In genomic region chr9:28915256-28915930, GRCh38 we compare ENCODE assay signal across 26 cellular contexts.
DNase-seq lines count a peak whose midpoint lies in the region; ATAC-seq and TF ChIP-seq lines count a peak whose summit lies in the region.
"Had no signal": no experiment of that assay in that cellular context is flagged by ENCODE, and none has a peak within 500 bp of the region (broad histone marks: within the 10 kb centered on the region; RNA-seq: fewer than 3 reads in every experiment).

No MANE protein-coding gene starts in this region.

- H3K79me2 ChIP-seq in PC-9 (ENCODE audit: low read depth) (no peaks in the 10 kb centered on the region), trophoblast cell (ENCODE audit: control insufficient read depth, insufficient read depth, low read length, poor library complexity) (no peaks in the 10 kb centered on the region)

- H3K4me2 ChIP-seq in PC-9 (peak overlapping the region; percentile 10; the same call in 1 of the 2 replicates), trophoblast cell (ENCODE audit: low read length) (no peak overlapping the region)

- no peak overlapping the region for H3K4ac ChIP-seq in trophoblast cell (ENCODE audit: low read depth, low read length)

- no peaks in the 10 kb centered on the region for H3F3A ChIP-seq in PC-9 (ENCODE audit: insufficient read depth, low read depth)

- no peak overlapping the region for H3K23ac ChIP-seq in trophoblast cell (ENCODE audit: low read length)

- POLR2A ChIA-PET in PC-9 (lab: Charles Lee; ENCODE audit: unreplicated experiment): no interaction called here

- no peak overlapping the region for H3K27ac Mint-ChIP-seq in activated T-helper 2 cell treated with anti-CD3 and anti-CD28 coated beads, Interferon-gamma antibody, Interleukin-2, Interleukin-4, amounts not matched to agents 10 μg/mL and 5 μg/mL and 100 μg/mL, durations not matched to agents 14 hours and 24 hours and 36 hours
- H3K27ac Mint-ChIP-seq: activated CD4-positive, alpha-beta T cell treated with anti-CD3 and anti-CD28 coated beads for 36 hours; activated naive CD8-positive, alpha-beta T cell treated with anti-CD3 and anti-CD28 coated beads for 36 hours; activated T-cell treated with anti-CD3 and anti-CD28 coated beads, Interleukin-2, amount 50 U/mL, for 72 hours; CD4-positive, alpha-beta memory T cell; mesothelial cell of epicardium; nephron progenitor cell; stimulated activated naive B cell treated with anti-CD40 and anti-IgM and Interleukin-4, amounts not matched to agents 10 μg/mL and 1 μg/mL and 100 μg/mL, for 72 hours had no signal

- no peak overlapping the region for H2AK5ac ChIP-seq in trophoblast cell (ENCODE audit: low read length)

- H3K27me3 ChIP-seq in PC-9 (ENCODE audit: insufficient read depth, low read depth): no peaks in the 10 kb centered on the region
- no peaks in the 10 kb centered on the region for H3K27me3 ChIP-seq in foreskin keratinocyte
- no peaks in the 10 kb centered on the region for H3K27me3 ChIP-seq in trophoblast cell (ENCODE audit: insufficient read depth, low read length)
- H3K27me3 ChIP-seq: thyroid gland had no signal

- H3K9me3 Mint-ChIP-seq in activated T-helper 2 cell treated with anti-CD3 and anti-CD28 coated beads, Interferon-gamma antibody, Interleukin-2, Interleukin-4, amounts not matched to agents 10 μg/mL and 5 μg/mL and 100 μg/mL, durations not matched to agents 14 hours and 24 hours and 36 hours: peaks cover 21% of the 10 kb centered on the region
- H3K9me3 Mint-ChIP-seq: activated naive CD8-positive, alpha-beta T cell treated with anti-CD3 and anti-CD28 coated beads for 36 hours; nephron progenitor cell had no signal

- H3K4me3 ChIP-seq in PC-9 (no peak overlapping the region), trophoblast cell (ENCODE audit: low read depth, low read length) (no peak overlapping the region)
- H3K4me3 ChIP-seq: thyroid gland had no signal

- H3K18ac ChIP-seq in trophoblast cell (ENCODE audit: low read length): no peak overlapping the region

- H3K4me1 ChIP-seq in PC-9 (replicated peaks; ENCODE audit: insufficient read depth): peaks cover 9% of the 10 kb centered on the region
- peaks cover 7% of the 10 kb centered on the region for H3K4me1 ChIP-seq in foreskin keratinocyte
- peaks cover 0 to 1% of the 10 kb centered on the region in 2 experiments for H3K4me1 ChIP-seq in trophoblast cell (ENCODE audit: control insufficient read depth in 1 of 2, insufficient read depth in 2 of 2, low read length in 2 of 2)
- H3K4me1 ChIP-seq: thyroid gland had no signal

- no peaks in the 10 kb centered on the region for H4K20me1 ChIP-seq in PC-9 (ENCODE audit: insufficient read depth)

- no peak overlapping the region for H2BK5ac ChIP-seq in trophoblast cell (ENCODE audit: low read depth, low read length, poor library complexity)

- H3K9ac ChIP-seq in trophoblast cell (ENCODE audit: low read length): no peak overlapping the region

- H3K9me3 ChIP-seq in PC-9 (ENCODE audit: insufficient read depth, low read depth) (no peaks in the 10 kb centered on the region), trophoblast cell (ENCODE audit: insufficient read depth, low read depth, low read length) (no peaks in the 10 kb centered on the region)
- H3K9me3 ChIP-seq: thyroid gland had no signal

- no peaks in the 10 kb centered on the region for H3K9me2 ChIP-seq in PC-9 (ENCODE audit: insufficient read depth)

- DNase-seq in PC-9: peak; percentile 10 to 81
- peak; percentile 59 to 78 for DNase-seq in foreskin keratinocyte
- DNase-seq in trophoblast cell: peak; percentile 68 to 86
- DNase-seq in SHP77 treated with DMSO at 0.1 percent for 48 hours (lab: John Stamatoyannopoulos, UW): no peak
- no peak for DNase-seq in ecto neural progenitor cell (ENCODE audit: low spot score)
- no peak for DNase-seq in mesenteric fat pad (ENCODE audit: low spot score)
- no peak for DNase-seq in activated T-helper 2 cell treated with anti-CD3 and anti-CD28 coated beads, Interferon-gamma antibody, Interleukin-2, Interleukin-4, amounts not matched to agents 10 μg/mL and 5 μg/mL and 100 μg/mL, durations not matched to agents 14 hours and 24 hours and 36 hours (ENCODE audit: low spot score)
- DNase-seq: activated CD4-positive, alpha-beta T cell treated with anti-CD3 and anti-CD28 coated beads for 36 hours; activated naive CD8-positive, alpha-beta T cell treated with anti-CD3 and anti-CD28 coated beads for 36 hours; activated T-cell treated with anti-CD3 and anti-CD28 coated beads, Interleukin-2, amount 50 U/mL, for 72 hours; CD4-positive, alpha-beta memory T cell; DND-41; hypothalamus; Karpas-422; kidney; NCI-H1092 treated with DMSO at 0.1 percent for 48 hours; NCI-H2081; NCI-H446; nephron progenitor cell; NK-92 treated with Interleukin-12 subunit alpha and Interleukin-12 subunit beta, amount 100 ng/mL, for 24 hours; RPMI8226; stimulated activated CD4-positive, alpha-beta T cell treated with anti-CD3 and anti-CD28 coated beads, Interleukin-1b, Interleukin-23, amount 100 ng/mL, for 48 hours; stimulated activated naive B cell treated with anti-CD40 and anti-IgM and Interleukin-4, amounts not matched to agents 10 μg/mL and 1 μg/mL and 100 μg/mL, for 72 hours; thyroid gland had no signal

- H3K27ac ChIP-seq in PC-9 (peak overlapping the region; percentile 68), foreskin keratinocyte (peak overlapping the region; percentile 35), trophoblast cell (ENCODE audit: low read depth, low read length) (no peak overlapping the region)
- H3K27ac ChIP-seq: thyroid gland had no signal

- intact Hi-C loops in PC-9 (cut with micrococcal nuclease; ENCODE audit: unreplicated experiment): no loop called here
- intact Hi-C loops in activated T-helper 2 cell treated with anti-CD3 and anti-CD28 coated beads, Interferon-gamma antibody, Interleukin-2, Interleukin-4, amounts not matched to agents 10 μg/mL and 5 μg/mL and 100 μg/mL, durations not matched to agents 14 hours and 24 hours and 36 hours (cut with micrococcal nuclease): no loop called here

- no peaks in the 10 kb centered on the region for H3K36me3 ChIP-seq in PC-9 (ENCODE audit: low read depth)
- no peaks in the 10 kb centered on the region for H3K36me3 ChIP-seq in trophoblast cell (ENCODE audit: control insufficient read depth in 1 of 2, insufficient read depth in 2 of 2, low read length in 2 of 2)
- H3K36me3 ChIP-seq: thyroid gland had no signal

- no CpG with 5 or more reads among the region's 2 CpGs for WGBS in trophoblast cell (ENCODE audit: extremely low coverage, insufficient coverage, insufficient read length)

- CTCF ChIA-PET in PC-9 (lab: Charles Lee): no interaction called here

- no peaks in the 10 kb centered on the region for H3K4me1 Mint-ChIP-seq in activated T-helper 2 cell treated with anti-CD3 and anti-CD28 coated beads, Interferon-gamma antibody, Interleukin-2, Interleukin-4, amounts not matched to agents 10 μg/mL and 5 μg/mL and 100 μg/mL, durations not matched to agents 14 hours and 24 hours and 36 hours (ENCODE audit: low read depth)
- H3K4me1 Mint-ChIP-seq: activated CD4-positive, alpha-beta T cell treated with anti-CD3 and anti-CD28 coated beads for 36 hours; activated naive CD8-positive, alpha-beta T cell treated with anti-CD3 and anti-CD28 coated beads for 36 hours; CD4-positive, alpha-beta memory T cell; mesothelial cell of epicardium; nephron progenitor cell; stimulated activated naive B cell treated with anti-CD40 and anti-IgM and Interleukin-4, amounts not matched to agents 10 μg/mL and 1 μg/mL and 100 μg/mL, for 72 hours had no signal

- no peaks in the 10 kb centered on the region for H3K27me3 Mint-ChIP-seq in activated T-helper 2 cell treated with anti-CD3 and anti-CD28 coated beads, Interferon-gamma antibody, Interleukin-2, Interleukin-4, amounts not matched to agents 10 μg/mL and 5 μg/mL and 100 μg/mL, durations not matched to agents 14 hours and 24 hours and 36 hours (ENCODE audit: low read depth)
- H3K27me3 Mint-ChIP-seq: activated CD4-positive, alpha-beta T cell treated with anti-CD3 and anti-CD28 coated beads for 36 hours; activated naive CD8-positive, alpha-beta T cell treated with anti-CD3 and anti-CD28 coated beads for 36 hours; CD4-positive, alpha-beta memory T cell; stimulated activated naive B cell treated with anti-CD40 and anti-IgM and Interleukin-4, amounts not matched to agents 10 μg/mL and 1 μg/mL and 100 μg/mL, for 72 hours had no signal

- no peaks in the 10 kb centered on the region for H3K36me3 Mint-ChIP-seq in activated T-helper 2 cell treated with anti-CD3 and anti-CD28 coated beads, Interferon-gamma antibody, Interleukin-2, Interleukin-4, amounts not matched to agents 10 μg/mL and 5 μg/mL and 100 μg/mL, durations not matched to agents 14 hours and 24 hours and 36 hours (ENCODE audit: low read depth)
- H3K36me3 Mint-ChIP-seq: activated naive CD8-positive, alpha-beta T cell treated with anti-CD3 and anti-CD28 coated beads for 36 hours; CD4-positive, alpha-beta memory T cell; mesothelial cell of epicardium; stimulated activated naive B cell treated with anti-CD40 and anti-IgM and Interleukin-4, amounts not matched to agents 10 μg/mL and 1 μg/mL and 100 μg/mL, for 72 hours had no signal

- no peak overlapping the region for H3K4me3 Mint-ChIP-seq in activated T-helper 2 cell treated with anti-CD3 and anti-CD28 coated beads, Interferon-gamma antibody, Interleukin-2, Interleukin-4, amounts not matched to agents 10 μg/mL and 5 μg/mL and 100 μg/mL, durations not matched to agents 14 hours and 24 hours and 36 hours (ENCODE audit: low read depth)
- H3K4me3 Mint-ChIP-seq: activated CD4-positive, alpha-beta T cell treated with anti-CD3 and anti-CD28 coated beads for 36 hours; activated naive CD8-positive, alpha-beta T cell treated with anti-CD3 and anti-CD28 coated beads for 36 hours; activated T-cell treated with anti-CD3 and anti-CD28 coated beads, Interleukin-2, amount 50 U/mL, for 72 hours; CD4-positive, alpha-beta memory T cell; mesothelial cell of epicardium; nephron progenitor cell; stimulated activated naive B cell treated with anti-CD40 and anti-IgM and Interleukin-4, amounts not matched to agents 10 μg/mL and 1 μg/mL and 100 μg/mL, for 72 hours had no signal

- H4K12ac ChIP-seq in trophoblast cell (ENCODE audit: low read depth, low read length): no peak overlapping the region

- no peak overlapping the region for H2AFZ ChIP-seq in PC-9
- no peak overlapping the region for H2AFZ ChIP-seq in trophoblast cell (ENCODE audit: insufficient read depth, low read length, poor library complexity)

- no peak overlapping the region for H2BK120ac ChIP-seq in trophoblast cell (ENCODE audit: insufficient read depth, low read length, poor library complexity)

- no peaks in the 10 kb centered on the region for H3K79me1 ChIP-seq in trophoblast cell (ENCODE audit: low read length)

- no peak overlapping the region for H3K14ac ChIP-seq in trophoblast cell (ENCODE audit: low read length)

- BruUV-seq in PC-9 (replicated peaks; lab: Mats Ljungman, UMichigan): no TSS peak

- H2BK12ac ChIP-seq in trophoblast cell (ENCODE audit: low read length): no peak overlapping the region

- no peak overlapping the region for H4K8ac ChIP-seq in trophoblast cell (ENCODE audit: low read depth, low read length)

- TF ChIP-seq CTCF in PC-9 (conservative IDR thresholded peaks at IDR 0.05) (no peak), foreskin keratinocyte (conservative IDR thresholded peaks at IDR 0.05) (no peak)

- no peak overlapping the region for H4K91ac ChIP-seq in trophoblast cell (ENCODE audit: low read depth, low read length)

- ATAC-seq in GM18508 (IDR thresholded peaks at IDR 0.05; ENCODE audit: insufficient read depth, unreplicated experiment) (peak; percentile 55), foreskin keratinocyte (peak; percentile 94)
- ATAC-seq: activated CD4-positive, alpha-beta T cell treated with anti-CD3 and anti-CD28 coated beads for 36 hours; activated T-cell treated with anti-CD3 and anti-CD28 coated beads, Interleukin-2, amount 50 U/mL, for 72 hours; stimulated activated naive B cell treated with anti-CD40 and anti-IgM and Interleukin-4, amounts not matched to agents 10 μg/mL and 1 μg/mL and 100 μg/mL, for 72 hours had no signal

Comparison
In these comparisons a context has a peak if more than half of its experiments do, and no peak if none do; other contexts are left out.
1. DNase-seq: peak in PC-9 (2 of 2), foreskin keratinocyte (2 of 2) and trophoblast cell (2 of 2); none in SHP77 treated with DMSO at 0.1 percent for 48 hours (single experiment), ecto neural progenitor cell (single experiment), mesenteric fat pad (single experiment) and activated T-helper 2 cell treated with anti-CD3 and anti-CD28 coated beads, Interferon-gamma antibody, Interleukin-2, Interleukin-4, amounts not matched to agents 10 μg/mL and 5 μg/mL and 100 μg/mL, durations not matched to agents 14 hours and 24 hours and 36 hours (single experiment).